27 cellular contexts compared by ENCODE assay signal in the genomic region with DNA sequence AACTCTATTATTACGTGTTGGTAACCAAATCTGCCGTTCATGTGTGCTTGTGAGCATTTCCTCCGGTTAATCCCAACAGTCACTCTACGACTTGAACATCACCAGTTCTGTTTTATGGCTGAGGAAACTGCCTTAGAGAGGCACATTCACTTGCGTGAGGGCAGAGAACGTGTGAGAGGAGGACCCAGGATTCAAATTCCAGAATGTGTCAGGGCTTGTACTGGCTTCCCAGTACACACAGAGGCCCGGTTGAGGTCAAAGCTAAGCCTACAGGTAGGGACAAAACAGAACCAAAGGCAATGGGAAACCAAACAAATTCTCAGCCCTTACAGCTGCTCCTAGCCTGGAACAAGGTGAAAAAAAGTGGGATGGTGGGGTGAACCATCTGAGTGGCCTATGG.
"Had no signal": no experiment of that assay in that cellular context is flagged by ENCODE, and none has a peak within 500 bp of the region (broad histone marks: within the 10 kb centered on the region; RNA-seq: fewer than 3 reads in every experiment).

No MANE protein-coding gene starts in this region.

- H3K4me1 ChIP-seq: left lung, lower lobe of right lung, vagina had no signal

- DNase-seq: activated CD4-positive, alpha-beta memory T cell treated with anti-CD3 and anti-CD28 coated beads, Interleukin-2, amount 10 ng/mL, durations not matched to agents 7 days and 5 days; activated CD4-positive, alpha-beta T cell treated with anti-CD3 and anti-CD28 coated beads, Interleukin-2, amount 10 ng/mL, durations not matched to agents 7 days and 5 days; activated CD4-positive, CD25-positive, alpha-beta regulatory T cell treated with anti-CD3 and anti-CD28 coated beads, Interleukin-2, amount 50 U/mL, for 72 hours; activated CD8-positive, alpha-beta memory T cell treated with anti-CD3 and anti-CD28 coated beads, Interleukin-2, amount 50 U/mL, for 48 hours; activated gamma-delta T cell; activated naive CD4-positive, alpha-beta T cell treated with anti-CD3 and anti-CD28 coated beads, Interleukin-2, amount 50 U/mL, for 16 hours; activated naive CD8-positive, alpha-beta T cell treated with anti-CD3 and anti-CD28 coated beads, Interleukin-2, amount 50 U/mL, for 24 hours; activated T-cell treated with anti-CD3 and anti-CD28 coated beads, Interleukin-2, amount 50 U/mL, for 24 hours; effector CD8-positive, alpha-beta T cell; foreskin fibroblast; heart left ventricle; lower lobe of right lung; mucosa of descending colon; ovary; psoas muscle; sigmoid colon; small intestine; stimulated activated CD4-positive, alpha-beta T cell treated with anti-CD3 and anti-CD28 coated beads, Interleukin-4, amount 100 ng/mL, for 24 hours; T-helper 17 cell had no signal

- ATAC-seq: activated naive CD8-positive, alpha-beta T cell treated with anti-CD3 and anti-CD28 coated beads, Interleukin-2, amount 50 U/mL, for 24 hours; heart left ventricle; left lung; lower lobe of right lung; mucosa of descending colon; natural killer cell treated with Interleukin-12 subunit alpha and Interleukin-12 subunit beta and Interleukin-15 and Interleukin-18, amount 100 ng/mL, for 72 hours; psoas muscle; stimulated activated effector memory CD8-positive, alpha-beta T cell treated with anti-CD3 and anti-CD28 coated beads, Interleukin-12 subunit alpha, Interleukin-12 subunit beta, amount 100 ng/mL, for 72 hours; T-helper 17 cell had no signal

- H3K9me3 ChIP-seq: heart left ventricle, left lung, lower lobe of right lung, mucosa of descending colon, ovary, psoas muscle, sigmoid colon, vagina had no signal

- H3K27ac Mint-ChIP-seq: activated CD4-positive, alpha-beta memory T cell treated with anti-CD3 and anti-CD28 coated beads, Interleukin-2, amount 10 ng/mL, durations not matched to agents 7 days and 5 days; activated CD4-positive, alpha-beta T cell treated with anti-CD3 and anti-CD28 coated beads, Interleukin-2, amount 10 ng/mL, durations not matched to agents 7 days and 5 days; activated naive CD8-positive, alpha-beta T cell treated with anti-CD3 and anti-CD28 coated beads, Interleukin-2, amount 50 U/mL, for 24 hours; activated T-cell treated with anti-CD3 and anti-CD28 coated beads, Interleukin-2, amount 50 U/mL, for 24 hours; dendritic cell treated with granulocyte-macrophage colony-stimulating factor and Interleukin-4, amounts not matched to agents 40 ng/mL and 50 ng/mL, for 4 days; natural killer cell treated with Interleukin-12 subunit alpha and Interleukin-12 subunit beta and Interleukin-15 and Interleukin-18, amount 100 ng/mL, for 72 hours; stimulated activated effector memory CD8-positive, alpha-beta T cell treated with anti-CD3 and anti-CD28 coated beads, Interleukin-12 subunit alpha, Interleukin-12 subunit beta, amount 100 ng/mL, for 72 hours; stimulated activated naive CD8-positive, alpha-beta T cell treated with anti-CD3 and anti-CD28 coated beads, Interleukin-15, Interleukin-2, amounts not matched to agents 100 ng/mL and 50 ng/mL, for 24 hours; T-helper 17 cell; type B pancreatic cell had no signal

- H3K36me3 ChIP-seq: heart left ventricle, left lung, lower lobe of right lung, ovary, sigmoid colon, vagina had no signal

- H3K27me3 ChIP-seq: heart left ventricle, ovary, vagina had no signal

- H3K27me3 Mint-ChIP-seq: activated CD4-positive, alpha-beta memory T cell treated with anti-CD3 and anti-CD28 coated beads, Interleukin-2, amount 10 ng/mL, durations not matched to agents 7 days and 5 days; activated CD4-positive, alpha-beta T cell treated with anti-CD3 and anti-CD28 coated beads, Interleukin-2, amount 10 ng/mL, durations not matched to agents 7 days and 5 days; central memory CD8-positive, alpha-beta T cell; natural killer cell treated with Interleukin-12 subunit alpha and Interleukin-12 subunit beta and Interleukin-15 and Interleukin-18, amount 100 ng/mL, for 72 hours; T-helper 17 cell; type B pancreatic cell had no signal

- H3K9me3 Mint-ChIP-seq: activated CD4-positive, alpha-beta memory T cell treated with anti-CD3 and anti-CD28 coated beads, Interleukin-2, amount 10 ng/mL, durations not matched to agents 7 days and 5 days; activated CD4-positive, alpha-beta T cell treated with anti-CD3 and anti-CD28 coated beads, Interleukin-2, amount 10 ng/mL, durations not matched to agents 7 days and 5 days; activated naive CD8-positive, alpha-beta T cell treated with anti-CD3 and anti-CD28 coated beads, Interleukin-2, amount 50 U/mL, for 24 hours; dendritic cell treated with granulocyte-macrophage colony-stimulating factor and Interleukin-4, amounts not matched to agents 40 ng/mL and 50 ng/mL, for 4 days had no signal

- H3K36me3 Mint-ChIP-seq: natural killer cell treated with Interleukin-12 subunit alpha and Interleukin-12 subunit beta and Interleukin-15 and Interleukin-18, amount 100 ng/mL, for 72 hours; stimulated activated effector memory CD8-positive, alpha-beta T cell treated with anti-CD3 and anti-CD28 coated beads, Interleukin-12 subunit alpha, Interleukin-12 subunit beta, amount 100 ng/mL, for 72 hours; type B pancreatic cell had no signal

- H3K4me1 Mint-ChIP-seq: activated CD4-positive, alpha-beta memory T cell treated with anti-CD3 and anti-CD28 coated beads, Interleukin-2, amount 10 ng/mL, durations not matched to agents 7 days and 5 days; activated CD4-positive, alpha-beta T cell treated with anti-CD3 and anti-CD28 coated beads, Interleukin-2, amount 10 ng/mL, durations not matched to agents 7 days and 5 days; activated naive CD8-positive, alpha-beta T cell treated with anti-CD3 and anti-CD28 coated beads, Interleukin-2, amount 50 U/mL, for 24 hours; central memory CD8-positive, alpha-beta T cell; stimulated activated effector memory CD8-positive, alpha-beta T cell treated with anti-CD3 and anti-CD28 coated beads, Interleukin-12 subunit alpha, Interleukin-12 subunit beta, amount 100 ng/mL, for 72 hours; T-helper 17 cell had no signal

- H3K4me3 ChIP-seq: heart left ventricle, left lung, lower lobe of right lung, mucosa of descending colon, ovary, psoas muscle, sigmoid colon, vagina had no signal

- H3K27ac ChIP-seq: heart left ventricle, left lung, lower lobe of right lung, ovary, psoas muscle, sigmoid colon, vagina had no signal

- H3K4me3 Mint-ChIP-seq: activated CD4-positive, alpha-beta memory T cell treated with anti-CD3 and anti-CD28 coated beads, Interleukin-2, amount 10 ng/mL, durations not matched to agents 7 days and 5 days; activated CD4-positive, alpha-beta T cell treated with anti-CD3 and anti-CD28 coated beads, Interleukin-2, amount 10 ng/mL, durations not matched to agents 7 days and 5 days; activated naive CD8-positive, alpha-beta T cell treated with anti-CD3 and anti-CD28 coated beads, Interleukin-2, amount 50 U/mL, for 24 hours; activated T-cell treated with anti-CD3 and anti-CD28 coated beads, Interleukin-2, amount 50 U/mL, for 24 hours; central memory CD8-positive, alpha-beta T cell; dendritic cell treated with granulocyte-macrophage colony-stimulating factor and Interleukin-4, amounts not matched to agents 40 ng/mL and 50 ng/mL, for 4 days; natural killer cell treated with Interleukin-12 subunit alpha and Interleukin-12 subunit beta and Interleukin-15 and Interleukin-18, amount 100 ng/mL, for 72 hours; stimulated activated effector memory CD8-positive, alpha-beta T cell treated with anti-CD3 and anti-CD28 coated beads, Interleukin-12 subunit alpha, Interleukin-12 subunit beta, amount 100 ng/mL, for 72 hours; stimulated activated naive CD8-positive, alpha-beta T cell treated with anti-CD3 and anti-CD28 coated beads, Interleukin-15, Interleukin-2, amounts not matched to agents 100 ng/mL and 50 ng/mL, for 24 hours; T-helper 17 cell; type B pancreatic cell had no signal
